11 cellular contexts compared by ENCODE assay signal in genomic region chr9:137314561-137315560, GRCh38. TPM values are rescaled to one million over a fixed set of nuclear protein-coding genes. Genes with fewer than 3 reads are reported as not detected.
A peak's percentile ranks its signal among the peaks of the same experiment; 100 is the strongest.
DNase-seq lines count a peak whose midpoint lies in the region; TF ChIP-seq lines count a peak whose summit lies in the region.
"Had no signal": no experiment of that assay in that cellular context is flagged by ENCODE, and none has a peak within 500 bp of the region (broad histone marks: within the 10 kb centered on the region; RNA-seq: fewer than 3 reads in every experiment).

No MANE protein-coding gene starts in this region.

- H3K27ac ChIP-seq in 22Rv1, result peak overlapping the region; percentile 81
- H3K27ac ChIP-seq in mesendoderm (ENCODE audit: low read depth, low read length), result no peak overlapping the region

- no peak overlapping the region for H2BK5ac ChIP-seq in mesendoderm (ENCODE audit: low read length)

- no peak overlapping the region for H4K8ac ChIP-seq in mesendoderm (ENCODE audit: low read depth, low read length)

- H3K27me3 Mint-ChIP-seq in mesothelial cell of epicardium (ENCODE audit: low read depth), result no peaks in the 10 kb centered on the region

- peak overlapping the region; percentile 41 for H3K4ac ChIP-seq in mesendoderm (ENCODE audit: low read depth, low read length)

- H3K27ac Mint-ChIP-seq in mesothelial cell of epicardium, result no peak overlapping the region

- peaks cover 7% of the 10 kb centered on the region for H3K4me1 Mint-ChIP-seq in mesothelial cell of epicardium

- no peak overlapping the region for H2BK120ac ChIP-seq in mesendoderm (ENCODE audit: low read depth, low read length)

- H3K9me3 Mint-ChIP-seq in mesothelial cell of epicardium, result no peaks in the 10 kb centered on the region

- DNase-seq in GM13976 (ENCODE audit: low spot score) (peak; percentile 42), ecto neural progenitor cell (ENCODE audit: low spot score) (peak; percentile 58), mesendoderm (no peak), Kasumi-1 (lab: John Stamatoyannopoulos, UW) (no peak), T-helper 9 cell (no peak), pons (ENCODE audit: low spot score) (no peak), mesothelial cell of epicardium (ENCODE audit: low spot score in 2 of 2, unreplicated experiment in 2 of 2) (no peak)
- DNase-seq: midbrain, NCI-H2081 treated with DMSO at 0.1 percent for 48 hours, OCI-M1 had no signal

- H3K4me3 ChIP-seq in mesendoderm (ENCODE audit: low read length), result no peak overlapping the region

- no peak overlapping the region for H3K4me2 ChIP-seq in mesendoderm (ENCODE audit: low read length)

- no peaks in the 10 kb centered on the region for H3K27me3 ChIP-seq in mesendoderm (ENCODE audit: insufficient read depth, low read length, poor library complexity)

- H2AK5ac ChIP-seq in mesendoderm (ENCODE audit: low read length), result no peak overlapping the region

- H2BK15ac ChIP-seq in mesendoderm (replicated peaks; ENCODE audit: low read depth), result no peak overlapping the region

- H3K79me1 ChIP-seq in mesendoderm (ENCODE audit: low read length), result no peaks in the 10 kb centered on the region

- no CpG with 5 or more reads among the region's 42 CpGs for WGBS in mesendoderm (ENCODE audit: extremely low coverage, insufficient coverage, low lambda C conversion rate)

- H4K5ac ChIP-seq in mesendoderm (ENCODE audit: low read length), result no peak overlapping the region

- peak overlapping the region; percentile 13 for H3K18ac ChIP-seq in mesendoderm (ENCODE audit: low read length)

- no peak overlapping the region for H3K4me3 Mint-ChIP-seq in mesothelial cell of epicardium

- TF ChIP-seq CTCF in 22Rv1 (IDR thresholded peaks at IDR 0.05) (no peak), GM13976 (IDR thresholded peaks at IDR 0.05; ENCODE audit: borderline replicate concordance, control extremely low read depth, extremely low read depth, insufficient read depth, missing control alignments) (no peak), mesothelial cell of epicardium (IDR thresholded peaks at IDR 0.05; ENCODE audit: unreplicated experiment) (no peak)

- H3K23ac ChIP-seq in mesendoderm (ENCODE audit: low read length), result no peak overlapping the region

- H3K79me2 ChIP-seq in mesendoderm (ENCODE audit: control insufficient read depth, insufficient read depth, low read length), result no peaks in the 10 kb centered on the region

- no peaks in the 10 kb centered on the region for H3K36me3 Mint-ChIP-seq in mesothelial cell of epicardium

- peak overlapping the region; percentile 29 for H3K56ac ChIP-seq in mesendoderm (ENCODE audit: low read length)

- H3K36me3 ChIP-seq in mesendoderm (ENCODE audit: control insufficient read depth, insufficient read depth, low read length), result no peaks in the 10 kb centered on the region

- in situ Hi-C loops in GM13976 (cut with MboI; ENCODE audit: low sequenced_read_pairs, unreplicated experiment), result no loop called here

- no peaks in the 10 kb centered on the region for H3K4me1 ChIP-seq in mesendoderm (ENCODE audit: control insufficient read depth, low read depth, low read length)

- peak overlapping the region; percentile 36 for H3K9ac ChIP-seq in mesendoderm (ENCODE audit: low read length)

RNA-seq across cellular contexts. Expression of gene NRARP, which starts 12.8 kb away (rescaled TPM):
- 4.0 TPM for polyA plus RNA-seq in mesendoderm (2013, experiment 1 of 2)
- polyA plus RNA-seq in mesendoderm (2013, experiment 2 of 2), result 4.5 TPM
- total RNA-seq in mesothelial cell of epicardium, result 7.4 to 9.6 TPM (median 9.2 TPM) in 3 replicates

RNA-seq across cellular contexts. Expression of gene TOR4A, which starts 37.3 kb away (rescaled TPM):
- polyA plus RNA-seq in mesendoderm (2013, experiment 1 of 2), result 4.1 TPM
- polyA plus RNA-seq in mesendoderm (2013, experiment 2 of 2), result 4.0 TPM
- total RNA-seq in mesothelial cell of epicardium, result 5.7 to 6.5 TPM (median 6.5 TPM) in 3 replicates

RNA-seq across cellular contexts. Expression of gene NELFB, which starts 59.7 kb away (rescaled TPM):
- polyA plus RNA-seq in mesendoderm (2013, experiment 1 of 2), result 39.7 TPM
- polyA plus RNA-seq in mesendoderm (2013, experiment 2 of 2), result 39.7 TPM
- 51.6 to 54.8 TPM (median 53.3 TPM) in 3 replicates for total RNA-seq in mesothelial cell of epicardium

Comparison
In these comparisons a context has a peak if more than half of its experiments do, and no peak if none do; other contexts are left out.
1. DNase-seq: peak in GM13976 (single experiment) and ecto neural progenitor cell (single experiment); none in mesendoderm (single experiment), Kasumi-1 (0 of 2), T-helper 9 cell (single experiment), pons (single experiment) and mesothelial cell of epicardium (0 of 2).